Comparison of ENCODE assay signal across 8 cellular contexts in genomic region chr20:37627060-37627766, GRCh38.
DNase-seq lines count a peak whose midpoint lies in the region; ATAC-seq, FAIRE-seq and TF ChIP-seq lines count a peak whose summit lies in the region.

No MANE protein-coding gene starts in this region.

- no peak for TF ChIP-seq CTCF in WERI-Rb-1 (IDR thresholded peaks at IDR 0.05; ENCODE audit: low read depth, low read length)
- no peak for TF ChIP-seq CTCF in colonic mucosa (IDR thresholded peaks at IDR 0.05)

- DNase-seq in CD1c-positive myeloid dendritic cell (ENCODE audit: extremely low spot score) = peak; percentile 38
- DNase-seq in HTR-8/SVneo (ENCODE audit: insufficient read length, low spot score) = peak; percentile 76
- peak; percentile 39 for DNase-seq in WERI-Rb-1
- DNase-seq in foreskin melanocyte = peak; percentile 39
- peak; percentile 15 for DNase-seq in small intestine
- DNase-seq in colonic mucosa = no peak

- H3K36me3 ChIP-seq in WERI-Rb-1 (no peaks in the 10 kb centered on the region), small intestine (ENCODE audit: control insufficient read depth in 2 of 2, insufficient read depth in 2 of 2, low read length in 2 of 2) (no peaks in the 10 kb centered on the region), colonic mucosa (no peaks in the 10 kb centered on the region)

- peak overlapping the region; percentile 62 for H3K27ac ChIP-seq in WERI-Rb-1
- no peak overlapping the region for H3K27ac ChIP-seq in small intestine (ENCODE audit: low read depth in 1 of 2, low read length in 1 of 2)
- no peak overlapping the region for H3K27ac ChIP-seq in colonic mucosa

- ATAC-seq in GM21390 (IDR thresholded peaks at IDR 0.05; ENCODE audit: unreplicated experiment) = no peak
- no peak for ATAC-seq in HG02938 (IDR thresholded peaks at IDR 0.05; ENCODE audit: unreplicated experiment)

- intact Hi-C loops in colonic mucosa (cut with DNase I) = no loop called here

- FAIRE-seq in HTR-8/SVneo (lab: Jason Lieb, UNC) (peak; percentile 94), small intestine (lab: Jason Lieb, UNC) (no peak)

- H3K4me1 ChIP-seq in small intestine (ENCODE audit: control insufficient read depth in 2 of 2, insufficient read depth in 1 of 2, low read depth in 1 of 2, low read length in 1 of 2) (no peaks in the 10 kb centered on the region), colonic mucosa (no peaks in the 10 kb centered on the region)

- H3K9me3 ChIP-seq in WERI-Rb-1 (ENCODE audit: severe bottlenecking) (no peaks in the 10 kb centered on the region), small intestine (ENCODE audit: control insufficient read depth, low read depth) (no peaks in the 10 kb centered on the region), colonic mucosa (no peaks in the 10 kb centered on the region)

- no peaks in the 10 kb centered on the region for H3K27me3 ChIP-seq in WERI-Rb-1 (ENCODE audit: insufficient read depth, low read depth, severe bottlenecking)
- peaks cover 0 to 10% of the 10 kb centered on the region in 2 donors for H3K27me3 ChIP-seq in small intestine (ENCODE audit: control insufficient read depth in 2 of 2, insufficient read depth in 2 of 2, low read length in 2 of 2)
- no peaks in the 10 kb centered on the region for H3K27me3 ChIP-seq in colonic mucosa

- WGBS in small intestine, 3 donors = 31 to 36% (median 34%) methylated on average over 15 of the region's 15 CpGs

- H3K4me3 ChIP-seq in WERI-Rb-1 (ENCODE audit: low read depth, low read length) = peak overlapping the region; percentile 30
- H3K4me3 ChIP-seq in small intestine (ENCODE audit: low read depth in 1 of 2, low read length in 2 of 2) = no peak overlapping the region
- no peak overlapping the region for H3K4me3 ChIP-seq in colonic mucosa

- no peak overlapping the region for H3K9ac ChIP-seq in colonic mucosa (ENCODE audit: low read depth in 2 of 2, low read length in 2 of 2)
